Comparison of ENCODE assay signal across 18 cellular contexts in genomic region chr14:51289169-51289568, GRCh38. TPM values are rescaled to one million over a fixed set of nuclear protein-coding genes. Genes with fewer than 3 reads are reported as not detected.
DNase-seq lines count a peak whose midpoint lies in the region; ATAC-seq and TF ChIP-seq lines count a peak whose summit lies in the region.
"Had no signal": no experiment of that assay in that cellular context is flagged by ENCODE, and none has a peak within 500 bp of the region (broad histone marks: within the 10 kb centered on the region; RNA-seq: fewer than 3 reads in every experiment).

No MANE protein-coding gene starts in this region.

- peak; percentile 58 for ATAC-seq in activated CD4-positive, alpha-beta T cell treated with anti-CD3 and anti-CD28 coated beads for 36 hours
- ATAC-seq: GM23338, HCT116 had no signal

- no peak overlapping the region for H3K4me3 ChIP-seq in breast epithelium
- H3K4me3 ChIP-seq: GM23338 had no signal

- no peaks in the 10 kb centered on the region for H3K27me3 Mint-ChIP-seq in activated CD4-positive, alpha-beta T cell treated with anti-CD3 and anti-CD28 coated beads for 36 hours
- no peaks in the 10 kb centered on the region for H3K27me3 Mint-ChIP-seq in osteocyte (ENCODE audit: unreplicated experiment)
- H3K27me3 Mint-ChIP-seq: CD4-positive, alpha-beta memory T cell had no signal

- TF ChIP-seq CTCF in osteocyte (IDR thresholded peaks at IDR 0.05) = no peak
- TF ChIP-seq CTCF in breast epithelium (IDR thresholded peaks at IDR 0.05) = no peak

- intact Hi-C loops in activated CD4-positive, alpha-beta T cell treated with anti-CD3 and anti-CD28 coated beads for 36 hours (cut with DNase I, micrococcal nuclease) = no loop called here
- intact Hi-C loops in breast epithelium (cut with DNase I; ENCODE audit: low total_unique reads) = no loop called here

- H3K36me3 ChIP-seq in breast epithelium = no peaks in the 10 kb centered on the region

- H3K9me3 Mint-ChIP-seq in activated CD4-positive, alpha-beta T cell treated with anti-CD3 and anti-CD28 coated beads for 36 hours (ENCODE audit: low read depth) = no peaks in the 10 kb centered on the region
- no peaks in the 10 kb centered on the region for H3K9me3 Mint-ChIP-seq in osteocyte (ENCODE audit: unreplicated experiment)
- H3K9me3 Mint-ChIP-seq: CD4-positive, alpha-beta memory T cell; GM23338; H9 had no signal

- H3K27me3 ChIP-seq in breast epithelium = no peaks in the 10 kb centered on the region

- no peak for TF ChIP-seq POLR2A in breast epithelium (IDR thresholded peaks at IDR 0.05)

- H3K4me3 Mint-ChIP-seq in activated CD4-positive, alpha-beta T cell treated with anti-CD3 and anti-CD28 coated beads for 36 hours = no peak overlapping the region
- H3K4me3 Mint-ChIP-seq in osteocyte (ENCODE audit: unreplicated experiment) = no peak overlapping the region
- H3K4me3 Mint-ChIP-seq: CD4-positive, alpha-beta memory T cell; GM23338; H9 had no signal

- H3K9me3 ChIP-seq in breast epithelium = no peaks in the 10 kb centered on the region

- DNase-seq in activated CD4-positive, alpha-beta T cell treated with anti-CD3 and anti-CD28 coated beads for 36 hours = no peak
- no peak for DNase-seq in activated CD4-positive, alpha-beta T cell treated with anti-CD3 and anti-CD28 coated beads, Interleukin-2, amount 50 U/mL, for 4 hours
- DNase-seq in EH (ENCODE audit: low read depth) (peak; percentile 59), EL (peak; percentile 43), osteocyte (ENCODE audit: extremely low spot score, unreplicated experiment) (no peak), NCI-H526 treated with DMSO at 0.1 percent for 48 hours (lab: John Stamatoyannopoulos, UW) (no peak), breast epithelium (ENCODE audit: low spot score in 2 of 2) (no peak), RKO (ENCODE audit: low spot score) (no peak)
- DNase-seq: C1 segment of cervical spinal cord; Calu3; CD4-positive, alpha-beta memory T cell; COR-L47; DMS53; DMS79 treated with DMSO at 0.1 percent for 48 hours; GDM1; H9 had no signal

- CTCF ChIA-PET in activated CD4-positive, alpha-beta T cell treated with anti-CD3 and anti-CD28 coated beads for 36 hours (lab: Charles Lee) = no interaction called here

- no peaks in the 10 kb centered on the region for H3K4me1 Mint-ChIP-seq in activated CD4-positive, alpha-beta T cell treated with anti-CD3 and anti-CD28 coated beads for 36 hours
- peaks cover 17% of the 10 kb centered on the region for H3K4me1 Mint-ChIP-seq in osteocyte (ENCODE audit: unreplicated experiment)
- H3K4me1 Mint-ChIP-seq: CD4-positive, alpha-beta memory T cell had no signal

- peaks cover 0 to 4% of the 10 kb centered on the region in 2 donors for H3K4me1 ChIP-seq in breast epithelium

- H3K27ac Mint-ChIP-seq in activated CD4-positive, alpha-beta T cell treated with anti-CD3 and anti-CD28 coated beads for 36 hours = no peak overlapping the region
- H3K27ac Mint-ChIP-seq in osteocyte (ENCODE audit: unreplicated experiment) = peak overlapping the region; percentile 51
- H3K27ac Mint-ChIP-seq: CD4-positive, alpha-beta memory T cell; GM23338 had no signal

- no peak overlapping the region for H3K27ac ChIP-seq in breast epithelium

- POLR2A ChIA-PET in activated CD4-positive, alpha-beta T cell treated with anti-CD3 and anti-CD28 coated beads for 36 hours (lab: Charles Lee) = no interaction called here

- H3K36me3 Mint-ChIP-seq in activated CD4-positive, alpha-beta T cell treated with anti-CD3 and anti-CD28 coated beads for 36 hours (ENCODE audit: low read depth) = no peaks in the 10 kb centered on the region
- H3K36me3 Mint-ChIP-seq in osteocyte (ENCODE audit: unreplicated experiment) = no peaks in the 10 kb centered on the region
- H3K36me3 Mint-ChIP-seq: CD4-positive, alpha-beta memory T cell had no signal

RNA-seq across cellular contexts. Expression of gene TMX1, which starts 49.1 kb away (rescaled TPM):
- total RNA-seq in activated CD4-positive, alpha-beta T cell treated with anti-CD3 and anti-CD28 coated beads for 36 hours = 10 to 100 TPM; 38.8 to 55.9 TPM
- total RNA-seq in osteocyte (29.8 and 29.9 TPM in 2 replicates), breast epithelium (10 to 100 TPM; 31.5 to 44.1 (median 41.8) TPM)

Comparison
In these comparisons a context has a peak if more than half of its experiments do, and no peak if none do; other contexts are left out.
1. DNase-seq: peak in EH (single experiment) and EL (single experiment); none in activated CD4-positive, alpha-beta T cell treated with anti-CD3 and anti-CD28 coated beads for 36 hours (single experiment), activated CD4-positive, alpha-beta T cell treated with anti-CD3 and anti-CD28 coated beads, Interleukin-2, amount 50 U/mL, for 4 hours (0 of 2), osteocyte (single experiment), NCI-H526 treated with DMSO at 0.1 percent for 48 hours (single experiment), breast epithelium (0 of 2) and RKO (single experiment).